1 cellular context compared by ENCODE assay signal in genomic region chr15:90191344-90191687, GRCh38.
TF ChIP-seq lines count a peak whose summit lies in the region.

No MANE protein-coding gene starts in this region.

TF ChIP-seq in HCT116, 20 proteins besides CTCF, POLR2A, EP300 and RAD21 (continued from another document):
- TF ChIP-seq ZBTB33 (IDR thresholded peaks at IDR 0.05; ENCODE audit: extremely low read depth, insufficient replicate concordance, low read length) = no peak
- no peak for TF ChIP-seq REST (IDR thresholded peaks at IDR 0.05; ENCODE audit: low read depth)
- TF ChIP-seq YY1 (IDR thresholded peaks at IDR 0.05; ENCODE audit: extremely low read depth, insufficient replicate concordance, low read depth, low read length) = no peak
- TF ChIP-seq SP1 (IDR thresholded peaks at IDR 0.05; ENCODE audit: low read depth) = no peak
- no peak for TF ChIP-seq POLR2AphosphoS5 (IDR thresholded peaks at IDR 0.05; ENCODE audit: low read depth, low read length)
TF ChIP-seq in HCT116: peak in this region for 0.
